Comparison of ENCODE assay signal across 8 cellular contexts in genomic region chr7:74174606-74175082, GRCh38. TPM values are rescaled to one million over a fixed set of nuclear protein-coding genes. Genes with fewer than 3 reads are reported as not detected.
DNase-seq lines count a peak whose midpoint lies in the region; ATAC-seq, FAIRE-seq and TF ChIP-seq lines count a peak whose summit lies in the region.

No MANE protein-coding gene starts in this region.

- peaks cover 54% of the 10 kb centered on the region for H3K4me1 Mint-ChIP-seq in activated T-cell treated with anti-CD3 and anti-CD28 coated beads, Interleukin-2, amount 50 U/mL, for 24 hours (ENCODE audit: low read depth)
- H3K4me1 Mint-ChIP-seq in naive thymus-derived CD8-positive, alpha-beta T cell: peaks cover 15 to 58% (median 54%) of the 10 kb centered on the region in 4 donors

- no peaks in the 10 kb centered on the region for H3K9me3 ChIP-seq in MG63
- no peaks in the 10 kb centered on the region for H3K9me3 ChIP-seq in thymus (ENCODE audit: control insufficient read depth)

- H3K27ac ChIP-seq in thymus (ENCODE audit: low read depth): peak overlapping the region; percentile 91

- WGBS in thymus: 1% methylated on average over 43 of the region's 43 CpGs

- H3K4me3 ChIP-seq in MG63: peak overlapping the region; percentile 79
- peak overlapping the region; percentile 90 for H3K4me3 ChIP-seq in thymus (ENCODE audit: low read length)

- H3K4me3 Mint-ChIP-seq in activated T-cell treated with anti-CD3 and anti-CD28 coated beads, Interleukin-2, amount 50 U/mL, for 24 hours: peak overlapping the region; percentile 92
- H3K4me3 Mint-ChIP-seq in naive thymus-derived CD8-positive, alpha-beta T cell: peak overlapping the region; percentile 83 to 95 (median 90)

- no peaks in the 10 kb centered on the region for H3K9me3 Mint-ChIP-seq in activated T-cell treated with anti-CD3 and anti-CD28 coated beads, Interleukin-2, amount 50 U/mL, for 24 hours
- no peaks in the 10 kb centered on the region for H3K9me3 Mint-ChIP-seq in naive thymus-derived CD8-positive, alpha-beta T cell

- POLR2A ChIA-PET in naive thymus-derived CD8-positive, alpha-beta T cell (lab: Charles Lee): interaction anchor here (0.6 to 3.0 kb wide), 14 partner anchors 11 to 656 kb away, joined by 3 to 34 read pairs (median 6); partner anchors contain the start of genes GTF2I and LIMK1

- peak; percentile 51 for DNase-seq in GM10266 (ENCODE audit: extremely low spot score)
- peak; percentile 29 for DNase-seq in H4 (ENCODE audit: low spot score)
- peak; percentile 55 for DNase-seq in MG63
- no peak for DNase-seq in activated T-cell treated with anti-CD3 and anti-CD28 coated beads, Interleukin-2, amount 50 U/mL, for 24 hours
- peak; percentile 50 for DNase-seq in fibroblast of gingiva (ENCODE audit: low read depth)
- DNase-seq in naive thymus-derived CD8-positive, alpha-beta T cell: peak in 5 of 10 donors; percentile 26 to 70 (median 34)
- no peak for DNase-seq in D721Med (ENCODE audit: insufficient read length, low spot score)

- ATAC-seq in naive thymus-derived CD8-positive, alpha-beta T cell: peak; percentile 49 to 54

- H3K36me3 ChIP-seq in MG63 (peaks cover 29% of the 10 kb centered on the region), thymus (ENCODE audit: control insufficient read depth, insufficient read depth) (peaks cover 9% of the 10 kb centered on the region)

- no peak for FAIRE-seq in D721Med (lab: Jason Lieb, UNC)

- H3K4me1 ChIP-seq in thymus (ENCODE audit: control insufficient read depth, insufficient read depth, low read length): peaks cover 6% of the 10 kb centered on the region

- H3K27me3 ChIP-seq in MG63 (no peaks in the 10 kb centered on the region), thymus (ENCODE audit: control insufficient read depth, insufficient read depth) (no peaks in the 10 kb centered on the region)

- no peak for TF ChIP-seq CTCF in GM10266 (IDR thresholded peaks at IDR 0.05; ENCODE audit: control insufficient read depth, insufficient read depth, low read depth, missing control alignments)
- TF ChIP-seq CTCF in D721Med (IDR thresholded peaks at IDR 0.05; ENCODE audit: insufficient read depth, missing control alignments): no peak

- H3K27ac Mint-ChIP-seq in activated T-cell treated with anti-CD3 and anti-CD28 coated beads, Interleukin-2, amount 50 U/mL, for 24 hours: peak overlapping the region; percentile 95
- H3K27ac Mint-ChIP-seq in naive thymus-derived CD8-positive, alpha-beta T cell: peak overlapping the region; percentile 85 to 97 (median 94)

- peaks cover 53% of the 10 kb centered on the region for H3K36me3 Mint-ChIP-seq in activated T-cell treated with anti-CD3 and anti-CD28 coated beads, Interleukin-2, amount 50 U/mL, for 24 hours (ENCODE audit: low read depth)
- peaks cover 0 to 29% (median 7%) of the 10 kb centered on the region in 3 donors for H3K36me3 Mint-ChIP-seq in naive thymus-derived CD8-positive, alpha-beta T cell

- no peaks in the 10 kb centered on the region for H3K27me3 Mint-ChIP-seq in activated T-cell treated with anti-CD3 and anti-CD28 coated beads, Interleukin-2, amount 50 U/mL, for 24 hours
- H3K27me3 Mint-ChIP-seq in naive thymus-derived CD8-positive, alpha-beta T cell: no peaks in the 10 kb centered on the region

RNA-seq across cellular contexts. Expression of gene EIF4H, which starts 0.5 kb away (rescaled TPM):
- total RNA-seq in H4 (2014; rRNA removed; shearing (Covaris generic)): 219 and 223 TPM in 2 replicates
- total RNA-seq in MG63 (2014; rRNA removed; shearing (Covaris generic); ENCODE audit: low replicate concordance): 300 and 364 TPM in 2 replicates
- 100 to 1,000 TPM; 217 to 231 TPM for total RNA-seq in naive thymus-derived CD8-positive, alpha-beta T cell
- 100 to 1,000 TPM; 219 to 239 (median 221) TPM for polyA plus RNA-seq in naive thymus-derived CD8-positive, alpha-beta T cell
- polyA plus RNA-seq in thymus: 157 TPM

RNA-seq across cellular contexts. Expression of gene LAT2, which starts 35.2 kb away (rescaled TPM):
- not detected in 2 replicates for total RNA-seq in H4 (2014; rRNA removed; shearing (Covaris generic))
- total RNA-seq in MG63 (2014; rRNA removed; shearing (Covaris generic); ENCODE audit: low replicate concordance): 0.20 TPM in 1 of 2 replicates, not detected in the other
- total RNA-seq in naive thymus-derived CD8-positive, alpha-beta T cell: 1 to 10 TPM; 5.8 to 6.4 TPM
- 1 to 10 TPM in 1 of 3 donors, under 1 TPM in 2; 0.57 to 2.3 (median 0.97) TPM for polyA plus RNA-seq in naive thymus-derived CD8-positive, alpha-beta T cell
- polyA plus RNA-seq in thymus: 23.8 TPM

Comparison
In these comparisons a context has a peak if more than half of its experiments do, and no peak if none do; other contexts are left out.
1. DNase-seq: peak in GM10266 (single experiment), H4 (single experiment), MG63 (single experiment) and fibroblast of gingiva (single experiment); none in activated T-cell treated with anti-CD3 and anti-CD28 coated beads, Interleukin-2, amount 50 U/mL, for 24 hours (single experiment) and D721Med (single experiment).